In genomic region chr1:225746361-225747179, GRCh38 we compare ENCODE assay signal across 8 cellular contexts. TPM values are rescaled to one million over a fixed set of nuclear protein-coding genes. Genes with fewer than 3 reads are reported as not detected.
DNase-seq lines count a peak whose midpoint lies in the region; ATAC-seq and TF ChIP-seq lines count a peak whose summit lies in the region.

No MANE protein-coding gene starts in this region.

- 52 to 73% methylated on average over 18 of the region's 18 CpGs for WGBS in lung, 2 donors

- no peaks in the 10 kb centered on the region for H3K27me3 ChIP-seq in lung (ENCODE audit: control insufficient read depth, insufficient read depth)

- H3K4me1 ChIP-seq in lung (ENCODE audit: control insufficient read depth in 2 of 2, insufficient read depth in 2 of 2, low read length in 2 of 2), result peaks cover 0 to 4% of the 10 kb centered on the region in 2 donors

- H3K27me3 Mint-ChIP-seq in type B pancreatic cell, result peaks cover 3% of the 10 kb centered on the region
- no peaks in the 10 kb centered on the region for H3K27me3 Mint-ChIP-seq in activated T-cell treated with anti-CD3 and anti-CD28 coated beads, Interleukin-2, amount 50 U/mL, for 4 hours (ENCODE audit: low read depth)

- ATAC-seq in GM18511 (IDR thresholded peaks at IDR 0.05; ENCODE audit: unreplicated experiment) (peak; percentile 89), lung (ENCODE audit: insufficient read depth, low FRiP score) (peak; percentile 85)
- ATAC-seq in activated naive CD4-positive, alpha-beta T cell treated with anti-CD3 and anti-CD28 coated beads, Interleukin-2, amount 50 U/mL, for 72 hours, result no peak
- ATAC-seq in activated T-cell treated with anti-CD3 and anti-CD28 coated beads, Interleukin-2, amount 50 U/mL, for 4 hours, result no peak

- H3K9me3 Mint-ChIP-seq in type B pancreatic cell, result no peaks in the 10 kb centered on the region
- no peaks in the 10 kb centered on the region for H3K9me3 Mint-ChIP-seq in activated naive CD4-positive, alpha-beta T cell treated with anti-CD3 and anti-CD28 coated beads, Interleukin-2, amount 50 U/mL, for 72 hours
- no peaks in the 10 kb centered on the region for H3K9me3 Mint-ChIP-seq in activated T-cell treated with anti-CD3 and anti-CD28 coated beads, Interleukin-2, amount 50 U/mL, for 4 hours

- H3K36me3 ChIP-seq in lung (ENCODE audit: control insufficient read depth in 2 of 2, insufficient read depth in 2 of 2, low read length in 2 of 2), result no peaks in the 10 kb centered on the region

- no peaks in the 10 kb centered on the region for H3K9me3 ChIP-seq in lung (ENCODE audit: control insufficient read depth in 2 of 2, insufficient read depth in 1 of 2, low read length in 1 of 2)

- peaks cover 18% of the 10 kb centered on the region for H3K4me1 Mint-ChIP-seq in type B pancreatic cell (ENCODE audit: unreplicated experiment)
- no peaks in the 10 kb centered on the region for H3K4me1 Mint-ChIP-seq in activated T-cell treated with anti-CD3 and anti-CD28 coated beads, Interleukin-2, amount 50 U/mL, for 4 hours (ENCODE audit: low read depth)

- peak overlapping the region; percentile 89 to 93 for H3K27ac ChIP-seq in lung (ENCODE audit: low read depth in 1 of 2, low read length in 1 of 2)

- no peak for TF ChIP-seq CTCF in lung (IDR thresholded peaks at IDR 0.05; ENCODE audit: control extremely low read depth, extremely low read depth)
- TF ChIP-seq CTCF in type B pancreatic cell (conservative IDR thresholded peaks at IDR 0.05), result no peak

- DNase-seq in NCI-H226 (peak; percentile 79), ecto neural progenitor cell (ENCODE audit: low spot score) (peak; percentile 72), lung (ENCODE audit: low spot score) (peak; percentile 72), type B pancreatic cell (ENCODE audit: extremely low spot score, unreplicated experiment) (no peak), T-helper 9 cell (no peak)
- no peak for DNase-seq in activated naive CD4-positive, alpha-beta T cell treated with anti-CD3 and anti-CD28 coated beads, Interleukin-2, amount 50 U/mL, for 72 hours (ENCODE audit: low spot score in 2 of 2)
- no peak for DNase-seq in activated T-cell treated with anti-CD3 and anti-CD28 coated beads, Interleukin-2, amount 50 U/mL, for 4 hours

- peak overlapping the region; percentile 85 for H3K27ac Mint-ChIP-seq in type B pancreatic cell
- no peak overlapping the region for H3K27ac Mint-ChIP-seq in activated naive CD4-positive, alpha-beta T cell treated with anti-CD3 and anti-CD28 coated beads, Interleukin-2, amount 50 U/mL, for 72 hours

- peak overlapping the region; percentile 15 for H3K4me3 ChIP-seq in lung

- peak overlapping the region; percentile 39 for H3K4me3 Mint-ChIP-seq in type B pancreatic cell
- H3K4me3 Mint-ChIP-seq in activated T-cell treated with anti-CD3 and anti-CD28 coated beads, Interleukin-2, amount 50 U/mL, for 4 hours, result no peak overlapping the region

- H3K36me3 Mint-ChIP-seq in type B pancreatic cell, result no peaks in the 10 kb centered on the region
- no peaks in the 10 kb centered on the region for H3K36me3 Mint-ChIP-seq in activated naive CD4-positive, alpha-beta T cell treated with anti-CD3 and anti-CD28 coated beads, Interleukin-2, amount 50 U/mL, for 72 hours
- H3K36me3 Mint-ChIP-seq in activated T-cell treated with anti-CD3 and anti-CD28 coated beads, Interleukin-2, amount 50 U/mL, for 4 hours (ENCODE audit: insufficient read depth), result no peaks in the 10 kb centered on the region

RNA-seq across cellular contexts. Expression of gene SRP9, which starts 31.1 kb away (rescaled TPM):
- total RNA-seq in lung (100 to 1,000 TPM; 192 to 244 TPM), type B pancreatic cell (ENCODE audit: low replicate concordance) (263 and 313 TPM in 2 replicates)
- 100 to 1,000 TPM; 156 to 172 TPM for polyA plus RNA-seq in lung
- 100 to 1,000 TPM; 245 to 281 TPM for total RNA-seq in activated naive CD4-positive, alpha-beta T cell treated with anti-CD3 and anti-CD28 coated beads, Interleukin-2, amount 50 U/mL, for 72 hours
- 100 to 1,000 TPM; 261 to 287 (median 273) TPM for total RNA-seq in activated T-cell treated with anti-CD3 and anti-CD28 coated beads, Interleukin-2, amount 50 U/mL, for 4 hours

Comparison
In these comparisons a context has a peak if more than half of its experiments do, and no peak if none do; other contexts are left out.
1. ATAC-seq: peak in GM18511 (single experiment) and lung (single experiment); none in activated naive CD4-positive, alpha-beta T cell treated with anti-CD3 and anti-CD28 coated beads, Interleukin-2, amount 50 U/mL, for 72 hours (0 of 2) and activated T-cell treated with anti-CD3 and anti-CD28 coated beads, Interleukin-2, amount 50 U/mL, for 4 hours (0 of 2).
2. DNase-seq: peak in NCI-H226 (single experiment), ecto neural progenitor cell (single experiment) and lung (single experiment); none in type B pancreatic cell (single experiment), activated naive CD4-positive, alpha-beta T cell treated with anti-CD3 and anti-CD28 coated beads, Interleukin-2, amount 50 U/mL, for 72 hours (0 of 2), activated T-cell treated with anti-CD3 and anti-CD28 coated beads, Interleukin-2, amount 50 U/mL, for 4 hours (single experiment) and T-helper 9 cell (single experiment).